8 cellular contexts compared by ENCODE assay signal in the genomic region with DNA sequence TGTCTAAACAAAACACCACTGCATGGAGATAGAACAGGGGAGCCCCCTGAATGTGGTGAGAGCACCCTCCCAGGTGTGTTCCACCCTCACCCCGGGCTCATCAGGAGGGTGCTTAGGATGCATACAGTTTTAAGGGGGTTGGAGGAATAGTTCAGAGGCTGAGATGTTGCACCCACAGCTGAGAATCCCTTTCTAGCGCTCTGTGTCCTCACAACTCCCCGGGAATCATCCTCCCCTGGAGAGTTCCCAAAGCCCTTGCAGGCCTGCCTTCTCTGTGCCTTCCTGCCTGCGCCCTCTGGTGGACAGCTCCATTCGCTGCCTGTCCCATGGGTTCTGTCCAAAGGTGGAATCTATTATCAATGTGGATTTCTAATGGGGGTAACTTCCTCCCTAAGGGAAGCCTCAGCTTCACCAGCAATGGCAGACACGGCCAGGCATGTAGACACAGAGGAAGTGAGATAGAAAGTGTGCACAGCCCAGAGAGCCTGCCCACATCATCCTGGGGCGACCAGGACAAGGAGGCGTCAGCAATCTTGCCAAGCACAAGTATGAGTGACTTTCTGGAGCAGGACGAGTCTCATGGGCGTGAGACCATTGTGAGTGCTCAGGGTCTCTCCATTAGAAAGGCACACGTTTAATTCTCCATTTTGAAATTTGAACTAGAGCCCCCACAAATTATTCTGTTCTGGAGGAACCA. TPM values are rescaled to one million over a fixed set of nuclear protein-coding genes. Genes with fewer than 3 reads are reported as not detected.
A peak's percentile ranks its signal among the peaks of the same experiment; 100 is the strongest.
DNase-seq lines count a peak whose midpoint lies in the region; ATAC-seq, FAIRE-seq and TF ChIP-seq lines count a peak whose summit lies in the region.

No MANE protein-coding gene starts in this region.

- no peak overlapping the region for H3K4me3 ChIP-seq in Loucy (ENCODE audit: low read length, poor library complexity, severe bottlenecking)

- H3K27ac Mint-ChIP-seq in progenitor cell of endocrine pancreas: no peak overlapping the region

- peak; percentile 20 for FAIRE-seq in urothelium cell line (lab: Jason Lieb, UNC)

- no peaks in the 10 kb centered on the region for H3K9me2 ChIP-seq in Loucy (replicated peaks; ENCODE audit: low read depth, low read length)

- DNase-seq in NOMO-1 (lab: John Stamatoyannopoulos, UW; ENCODE audit: unreplicated experiment in 2 of 2) (peak; percentile 17 to 26), NOMO-1 treated with dmso at 0.1 percent for 144 hours (lab: John Stamatoyannopoulos, UW; ENCODE audit: unreplicated experiment) (no peak), Right ventricle myocardium inferior (ENCODE audit: missing footprints) (no peak), progenitor cell of endocrine pancreas (ENCODE audit: low spot score, unreplicated experiment) (peak; percentile 71), urothelium cell line (ENCODE audit: low spot score) (peak; percentile 75)
- DNase-seq in activated naive CD4-positive, alpha-beta T cell treated with anti-CD3 and anti-CD28 coated beads, Interleukin-2, amount 50 U/mL, for 16 hours: peak; percentile 64

- H3K4me2 ChIP-seq in Loucy (ENCODE audit: low read depth, low read length, poor library complexity, severe bottlenecking): no peak overlapping the region

- no peaks in the 10 kb centered on the region for H3K79me2 ChIP-seq in Loucy (ENCODE audit: insufficient read depth, low read length)

- peaks cover 5% of the 10 kb centered on the region for H3K27me3 Mint-ChIP-seq in progenitor cell of endocrine pancreas

- intact Hi-C loops in Right ventricle myocardium inferior (cut with DNase I): no loop called here

- no peaks in the 10 kb centered on the region for H3K4me1 ChIP-seq in Loucy (ENCODE audit: insufficient read depth, low read length, poor library complexity, severe bottlenecking)

- H2AFZ ChIP-seq in Loucy (ENCODE audit: low read length): no peak overlapping the region

- ATAC-seq in SK-N-SH treated with all-trans-retinoic acid at 6 μM for 48 hours (peak; percentile 99), Right ventricle myocardium inferior (peak; percentile 68)

- peak; percentile 96 for TF ChIP-seq CTCF in Loucy (conservative IDR thresholded peaks at IDR 0.05; ENCODE audit: low read length)
- peak; percentile 94 for TF ChIP-seq CTCF in progenitor cell of endocrine pancreas (IDR thresholded peaks at IDR 0.05; ENCODE audit: unreplicated experiment)

- H3K9me3 Mint-ChIP-seq in progenitor cell of endocrine pancreas (ENCODE audit: low read depth): no peaks in the 10 kb centered on the region

- H4K20me1 ChIP-seq in Loucy (ENCODE audit: insufficient read depth, low read length, poor library complexity, severe bottlenecking): no peaks in the 10 kb centered on the region

- H3K9ac ChIP-seq in Loucy (ENCODE audit: low read depth, low read length, poor library complexity, severe bottlenecking): no peak overlapping the region

- H3K4me1 Mint-ChIP-seq in progenitor cell of endocrine pancreas (ENCODE audit: low read depth): peaks cover 9% of the 10 kb centered on the region

- no peaks in the 10 kb centered on the region for H3F3A ChIP-seq in Loucy (ENCODE audit: low read depth)

- no peaks in the 10 kb centered on the region for H3K36me3 Mint-ChIP-seq in progenitor cell of endocrine pancreas (ENCODE audit: insufficient read depth)

- H3K9me3 ChIP-seq in Loucy (ENCODE audit: insufficient read depth, low read depth, low read length): no peaks in the 10 kb centered on the region

- H3K36me3 ChIP-seq in Loucy (ENCODE audit: insufficient read depth, low read length): no peaks in the 10 kb centered on the region

- H3K27me3 ChIP-seq in Loucy (ENCODE audit: insufficient read depth, low read length, poor library complexity, severe bottlenecking): no peaks in the 10 kb centered on the region

- H3K4me3 Mint-ChIP-seq in progenitor cell of endocrine pancreas (ENCODE audit: low read depth): no peak overlapping the region

TF ChIP-seq in SK-N-SH treated with all-trans-retinoic acid at 6 μM for 48 hours, 23 proteins besides CTCF, POLR2A, EP300 and RAD21 (continues in another document):
- TF ChIP-seq ZNF8 (CRISPR knock-in tag; IDR thresholded peaks at IDR 0.05) (no peak), RARB (CRISPR knock-in tag; IDR thresholded peaks at IDR 0.05) (no peak), ZFP3 (CRISPR knock-in tag; IDR thresholded peaks at IDR 0.05) (no peak), ARNTL (CRISPR knock-in tag; IDR thresholded peaks at IDR 0.05; ENCODE audit: borderline replicate concordance, low read depth) (no peak), SNAI2 (CRISPR knock-in tag; IDR thresholded peaks at IDR 0.05) (no peak), TCF4 (CRISPR knock-in tag; IDR thresholded peaks at IDR 0.05; ENCODE audit: borderline replicate concordance) (no peak), TOX (CRISPR knock-in tag; IDR thresholded peaks at IDR 0.05; ENCODE audit: borderline replicate concordance) (no peak), ZC3H10 (CRISPR knock-in tag; IDR thresholded peaks at IDR 0.05) (no peak), OSR1 (CRISPR knock-in tag; IDR thresholded peaks at IDR 0.05) (no peak), CSDC2 (CRISPR knock-in tag; IDR thresholded peaks at IDR 0.05) (no peak), ZNF565 (CRISPR knock-in tag; conservative IDR thresholded peaks at IDR 0.05; ENCODE audit: low read depth) (no peak), BACH2 (CRISPR knock-in tag; IDR thresholded peaks at IDR 0.05; ENCODE audit: borderline replicate concordance) (no peak), ISL1 (CRISPR knock-in tag; IDR thresholded peaks at IDR 0.05) (no peak), PPARA (CRISPR knock-in tag; IDR thresholded peaks at IDR 0.05; ENCODE audit: borderline replicate concordance) (no peak)
- TF ChIP-seq, protein P1, sequence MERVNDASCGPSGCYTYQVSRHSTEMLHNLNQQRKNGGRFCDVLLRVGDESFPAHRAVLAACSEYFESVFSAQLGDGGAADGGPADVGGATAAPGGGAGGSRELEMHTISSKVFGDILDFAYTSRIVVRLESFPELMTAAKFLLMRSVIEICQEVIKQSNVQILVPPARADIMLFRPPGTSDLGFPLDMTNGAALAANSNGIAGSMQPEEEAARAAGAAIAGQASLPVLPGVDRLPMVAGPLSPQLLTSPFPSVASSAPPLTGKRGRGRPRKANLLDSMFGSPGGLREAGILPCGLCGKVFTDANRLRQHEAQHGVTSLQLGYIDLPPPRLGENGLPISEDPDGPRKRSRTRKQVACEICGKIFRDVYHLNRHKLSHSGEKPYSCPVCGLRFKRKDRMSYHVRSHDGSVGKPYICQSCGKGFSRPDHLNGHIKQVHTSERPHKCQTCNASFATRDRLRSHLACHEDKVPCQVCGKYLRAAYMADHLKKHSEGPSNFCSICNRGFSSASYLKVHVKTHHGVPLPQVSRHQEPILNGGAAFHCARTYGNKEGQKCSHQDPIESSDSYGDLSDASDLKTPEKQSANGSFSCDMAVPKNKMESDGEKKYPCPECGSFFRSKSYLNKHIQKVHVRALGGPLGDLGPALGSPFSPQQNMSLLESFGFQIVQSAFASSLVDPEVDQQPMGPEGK (CRISPR knock-in tag; IDR thresholded peaks at IDR 0.05; ENCODE audit: borderline replicate concordance): no peak
- TF ChIP-seq, protein P2, sequence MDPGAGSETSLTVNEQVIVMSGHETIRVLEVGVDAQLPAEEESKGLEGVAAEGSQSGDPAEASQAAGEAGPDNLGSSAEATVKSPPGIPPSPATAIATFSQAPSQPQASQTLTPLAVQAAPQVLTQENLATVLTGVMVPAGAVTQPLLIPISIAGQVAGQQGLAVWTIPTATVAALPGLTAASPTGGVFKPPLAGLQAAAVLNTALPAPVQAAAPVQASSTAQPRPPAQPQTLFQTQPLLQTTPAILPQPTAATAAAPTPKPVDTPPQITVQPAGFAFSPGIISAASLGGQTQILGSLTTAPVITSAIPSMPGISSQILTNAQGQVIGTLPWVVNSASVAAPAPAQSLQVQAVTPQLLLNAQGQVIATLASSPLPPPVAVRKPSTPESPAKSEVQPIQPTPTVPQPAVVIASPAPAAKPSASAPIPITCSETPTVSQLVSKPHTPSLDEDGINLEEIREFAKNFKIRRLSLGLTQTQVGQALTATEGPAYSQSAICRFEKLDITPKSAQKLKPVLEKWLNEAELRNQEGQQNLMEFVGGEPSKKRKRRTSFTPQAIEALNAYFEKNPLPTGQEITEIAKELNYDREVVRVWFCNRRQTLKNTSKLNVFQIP (CRISPR knock-in tag; IDR thresholded peaks at IDR 0.05; ENCODE audit: borderline replicate concordance, low read depth): no peak
- TF ChIP-seq, protein P3, sequence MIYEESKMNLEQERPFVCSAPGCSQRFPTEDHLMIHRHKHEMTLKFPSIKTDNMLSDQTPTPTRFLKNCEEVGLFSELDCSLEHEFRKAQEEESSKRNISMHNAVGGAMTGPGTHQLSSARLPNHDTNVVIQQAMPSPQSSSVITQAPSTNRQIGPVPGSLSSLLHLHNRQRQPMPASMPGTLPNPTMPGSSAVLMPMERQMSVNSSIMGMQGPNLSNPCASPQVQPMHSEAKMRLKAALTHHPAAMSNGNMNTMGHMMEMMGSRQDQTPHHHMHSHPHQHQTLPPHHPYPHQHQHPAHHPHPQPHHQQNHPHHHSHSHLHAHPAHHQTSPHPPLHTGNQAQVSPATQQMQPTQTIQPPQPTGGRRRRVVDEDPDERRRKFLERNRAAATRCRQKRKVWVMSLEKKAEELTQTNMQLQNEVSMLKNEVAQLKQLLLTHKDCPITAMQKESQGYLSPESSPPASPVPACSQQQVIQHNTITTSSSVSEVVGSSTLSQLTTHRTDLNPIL (CRISPR knock-in tag; IDR thresholded peaks at IDR 0.05; ENCODE audit: low read depth): no peak
- TF ChIP-seq, protein P4, sequence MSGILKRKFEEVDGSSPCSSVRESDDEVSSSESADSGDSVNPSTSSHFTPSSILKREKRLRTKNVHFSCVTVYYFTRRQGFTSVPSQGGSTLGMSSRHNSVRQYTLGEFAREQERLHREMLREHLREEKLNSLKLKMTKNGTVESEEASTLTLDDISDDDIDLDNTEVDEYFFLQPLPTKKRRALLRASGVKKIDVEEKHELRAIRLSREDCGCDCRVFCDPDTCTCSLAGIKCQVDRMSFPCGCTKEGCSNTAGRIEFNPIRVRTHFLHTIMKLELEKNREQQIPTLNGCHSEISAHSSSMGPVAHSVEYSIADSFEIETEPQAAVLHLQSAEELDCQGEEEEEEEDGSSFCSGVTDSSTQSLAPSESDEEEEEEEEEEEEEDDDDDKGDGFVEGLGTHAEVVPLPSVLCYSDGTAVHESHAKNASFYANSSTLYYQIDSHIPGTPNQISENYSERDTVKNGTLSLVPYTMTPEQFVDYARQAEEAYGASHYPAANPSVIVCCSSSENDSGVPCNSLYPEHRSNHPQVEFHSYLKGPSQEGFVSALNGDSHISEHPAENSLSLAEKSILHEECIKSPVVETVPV (CRISPR knock-in tag; IDR thresholded peaks at IDR 0.05): no peak

RNA-seq across cellular contexts. Expression of a gene that starts 1.2 kb away (rescaled TPM):
- not detected for total RNA-seq in Right ventricle myocardium inferior
- not detected in 2 replicates for total RNA-seq in progenitor cell of endocrine pancreas

RNA-seq across cellular contexts. Expression of a gene that starts 7.1 kb away (rescaled TPM):
- total RNA-seq in Right ventricle myocardium inferior: not detected
- total RNA-seq in progenitor cell of endocrine pancreas: not detected in 2 replicates

RNA-seq across cellular contexts. Expression of a gene that starts 17.4 kb away (rescaled TPM):
- total RNA-seq in Right ventricle myocardium inferior: not detected
- not detected in 2 replicates for total RNA-seq in progenitor cell of endocrine pancreas

RNA-seq across cellular contexts. Expression of a gene that starts 18.8 kb away (rescaled TPM):
- total RNA-seq in Right ventricle myocardium inferior: not detected
- total RNA-seq in progenitor cell of endocrine pancreas: not detected in 2 replicates

RNA-seq across cellular contexts. Expression of a gene that starts 29.8 kb away (rescaled TPM):
- total RNA-seq in Right ventricle myocardium inferior (not detected), progenitor cell of endocrine pancreas (not detected in 2 replicates)

Comparison
In these comparisons a context has a peak if more than half of its experiments do, and no peak if none do; other contexts are left out.
1. DNase-seq: peak in NOMO-1 (2 of 2), activated naive CD4-positive, alpha-beta T cell treated with anti-CD3 and anti-CD28 coated beads, Interleukin-2, amount 50 U/mL, for 16 hours (single experiment), progenitor cell of endocrine pancreas (single experiment) and urothelium cell line (single experiment); none in NOMO-1 treated with dmso at 0.1 percent for 144 hours (single experiment) and Right ventricle myocardium inferior (single experiment).